Comparison of ENCODE assay signal across 10 cellular contexts in genomic region chr17:74429604-74430384, GRCh38. TPM values are rescaled to one million over a fixed set of nuclear protein-coding genes. Genes with fewer than 3 reads are reported as not detected.
A peak's percentile ranks its signal among the peaks of the same experiment; 100 is the strongest.
DNase-seq lines count a peak whose midpoint lies in the region; ATAC-seq, FAIRE-seq and TF ChIP-seq lines count a peak whose summit lies in the region.
"Had no signal": no experiment of that assay in that cellular context is flagged by ENCODE, and none has a peak within 500 bp of the region (broad histone marks: within the 10 kb centered on the region; RNA-seq: fewer than 3 reads in every experiment).

No MANE protein-coding gene starts in this region.

- CTCF ChIA-PET in activated CD8-positive, alpha-beta T cell treated with anti-CD3 and anti-CD28 coated beads for 36 hours (lab: Charles Lee) = interaction anchor here (1.3 to 1.5 kb wide), 2 partner anchors 51 to 61 kb away, joined by 3 to 4 read pairs; no protein-coding TSS in a partner anchor
- CTCF ChIA-PET in activated CD8-positive, alpha-beta T cell treated with anti-CD3 and anti-CD28 coated beads, Interleukin-2, amount 10 ng/mL, durations not matched to agents 7 days and 5 days (lab: Charles Lee) = interaction anchor here (0.9 kb wide), 1 partner anchor 103 kb away, joined by 3 read pairs; no protein-coding TSS in a partner anchor
- CTCF ChIA-PET in GM10248 (lab: Yijun Ruan, JAX) = interaction anchor here (0.9 to 2.6 kb wide), 5 partner anchors 12 to 50 kb away, joined by 3 to 13 read pairs (median 3); no protein-coding TSS in a partner anchor

- H3K36me3 ChIP-seq in vagina = no peaks in the 10 kb centered on the region

- TF ChIP-seq POLR2A in vagina (IDR thresholded peaks at IDR 0.05) = no peak
- no peak for TF ChIP-seq POLR2A in GM12892 (IDR thresholded peaks at IDR 0.05; ENCODE audit: low read depth, low read length)

- no peaks in the 10 kb centered on the region for H3K27me3 ChIP-seq in vagina

- H3K9me3 Mint-ChIP-seq in activated CD8-positive, alpha-beta T cell treated with anti-CD3 and anti-CD28 coated beads for 36 hours = no peaks in the 10 kb centered on the region
- H3K9me3 Mint-ChIP-seq in activated CD8-positive, alpha-beta T cell treated with anti-CD3 and anti-CD28 coated beads, Interleukin-2, amount 10 ng/mL, durations not matched to agents 7 days and 5 days (ENCODE audit: insufficient read depth) = no peaks in the 10 kb centered on the region
- peaks cover 0 to 5% (median 0%) of the 10 kb centered on the region in 5 experiments for H3K9me3 Mint-ChIP-seq in brain

- peaks cover 35% of the 10 kb centered on the region for H3K27me3 Mint-ChIP-seq in activated CD8-positive, alpha-beta T cell treated with anti-CD3 and anti-CD28 coated beads for 36 hours
- H3K27me3 Mint-ChIP-seq in activated CD8-positive, alpha-beta T cell treated with anti-CD3 and anti-CD28 coated beads, Interleukin-2, amount 10 ng/mL, durations not matched to agents 7 days and 5 days (ENCODE audit: low read depth) = peaks cover 46% of the 10 kb centered on the region
- peaks cover 76% of the 10 kb centered on the region for H3K27me3 Mint-ChIP-seq in brain

- peak overlapping the region; percentile 61 to 74 for H3K4me3 ChIP-seq in vagina

- ATAC-seq in activated CD8-positive, alpha-beta T cell treated with anti-CD3 and anti-CD28 coated beads for 36 hours = no peak
- ATAC-seq in activated CD8-positive, alpha-beta T cell treated with anti-CD3 and anti-CD28 coated beads, Interleukin-2, amount 10 ng/mL, durations not matched to agents 7 days and 5 days = no peak

- POLR2A ChIA-PET in activated CD8-positive, alpha-beta T cell treated with anti-CD3 and anti-CD28 coated beads for 36 hours (lab: Charles Lee) = no interaction called here
- POLR2A ChIA-PET in activated CD8-positive, alpha-beta T cell treated with anti-CD3 and anti-CD28 coated beads, Interleukin-2, amount 10 ng/mL, durations not matched to agents 7 days and 5 days (lab: Charles Lee) = no interaction called here
- POLR2A ChIA-PET in GM10248 (lab: Yijun Ruan, JAX) = no interaction called here

- peak overlapping the region; percentile 91 for H3K27ac ChIP-seq in vagina

- H3K27ac Mint-ChIP-seq in activated CD8-positive, alpha-beta T cell treated with anti-CD3 and anti-CD28 coated beads for 36 hours = no peak overlapping the region
- H3K27ac Mint-ChIP-seq in activated CD8-positive, alpha-beta T cell treated with anti-CD3 and anti-CD28 coated beads, Interleukin-2, amount 10 ng/mL, durations not matched to agents 7 days and 5 days = no peak overlapping the region
- peak overlapping the region; percentile 46 to 95 (median 91) for H3K27ac Mint-ChIP-seq in brain

- peaks cover 46% of the 10 kb centered on the region for H3K4me1 ChIP-seq in vagina

- no peak for FAIRE-seq in GM12892 (lab: Jason Lieb, UNC)

- no peak for TF ChIP-seq CTCF in activated CD8-positive, alpha-beta T cell treated with anti-CD3 and anti-CD28 coated beads for 36 hours (IDR thresholded peaks at IDR 0.05)
- no peak for TF ChIP-seq CTCF in brain (conservative IDR thresholded peaks at IDR 0.05)
- TF ChIP-seq CTCF in vagina (IDR thresholded peaks at IDR 0.05) = no peak
- TF ChIP-seq CTCF in GM10248 (IDR thresholded peaks at IDR 0.05; ENCODE audit: control extremely low read depth, extremely low read depth, low read depth, missing control alignments) = no peak

- no peak overlapping the region for H3K4me3 Mint-ChIP-seq in activated CD8-positive, alpha-beta T cell treated with anti-CD3 and anti-CD28 coated beads for 36 hours
- no peak overlapping the region for H3K4me3 Mint-ChIP-seq in activated CD8-positive, alpha-beta T cell treated with anti-CD3 and anti-CD28 coated beads, Interleukin-2, amount 10 ng/mL, durations not matched to agents 7 days and 5 days
- H3K4me3 Mint-ChIP-seq in brain = peak overlapping the region; percentile 62 to 95 (median 90)

- intact Hi-C loops in activated CD8-positive, alpha-beta T cell treated with anti-CD3 and anti-CD28 coated beads for 36 hours (cut with micrococcal nuclease) = no loop called here
- intact Hi-C loops in vagina (cut with DNase I) = no loop called here

- no peaks in the 10 kb centered on the region for H3K36me3 Mint-ChIP-seq in activated CD8-positive, alpha-beta T cell treated with anti-CD3 and anti-CD28 coated beads for 36 hours (ENCODE audit: low read depth)
- H3K36me3 Mint-ChIP-seq in activated CD8-positive, alpha-beta T cell treated with anti-CD3 and anti-CD28 coated beads, Interleukin-2, amount 10 ng/mL, durations not matched to agents 7 days and 5 days (ENCODE audit: low read depth) = no peaks in the 10 kb centered on the region
- no peaks in the 10 kb centered on the region for H3K36me3 Mint-ChIP-seq in brain

- peak; percentile 28 for DNase-seq in activated CD8-positive, alpha-beta T cell treated with anti-CD3 and anti-CD28 coated beads for 36 hours
- DNase-seq in activated CD8-positive, alpha-beta T cell treated with anti-CD3 and anti-CD28 coated beads, Interleukin-2, amount 10 ng/mL, durations not matched to agents 7 days and 5 days = no peak
- peak; percentile 24 for DNase-seq in medulla oblongata (ENCODE audit: extremely low spot score)
- no peak for DNase-seq in vagina (ENCODE audit: extremely low spot score in 2 of 2)
- no peak for DNase-seq in GM10248 (ENCODE audit: extremely low spot score)
- no peak for DNase-seq in GM12892 (ENCODE audit: insufficient read length)
- DNase-seq in activated CD8-positive, alpha-beta memory T cell treated with anti-CD3 and anti-CD28 coated beads for 24 hours = no peak

- no peaks in the 10 kb centered on the region for H3K9me3 ChIP-seq in vagina

- H3K4me1 Mint-ChIP-seq in activated CD8-positive, alpha-beta T cell treated with anti-CD3 and anti-CD28 coated beads for 36 hours (ENCODE audit: low read depth) = peaks cover 13% of the 10 kb centered on the region
- peaks cover 8% of the 10 kb centered on the region for H3K4me1 Mint-ChIP-seq in activated CD8-positive, alpha-beta T cell treated with anti-CD3 and anti-CD28 coated beads, Interleukin-2, amount 10 ng/mL, durations not matched to agents 7 days and 5 days (ENCODE audit: low read depth)
- H3K4me1 Mint-ChIP-seq in brain = peaks cover 52% of the 10 kb centered on the region

RNA-seq across cellular contexts. Expression of gene GPRC5C, which starts 2.1 kb away (rescaled TPM):
- total RNA-seq in activated CD8-positive, alpha-beta T cell treated with anti-CD3 and anti-CD28 coated beads for 36 hours = 1 to 10 TPM; 1.2 to 2.0 TPM
- total RNA-seq in activated CD8-positive, alpha-beta T cell treated with anti-CD3 and anti-CD28 coated beads, Interleukin-2, amount 10 ng/mL, durations not matched to agents 7 days and 5 days = under 1 TPM in 1 of 2 experiments, not detected in 1; 0.32 TPM
- polyA plus RNA-seq in brain (ENCODE audit: insufficient read depth, low read depth, low replicate concordance) = 63.8 TPM
- total RNA-seq in vagina = 27.5 TPM
- polyA plus RNA-seq in GM12892 (2012; ENCODE audit: missing spikeins) = 0.53 TPM

RNA-seq across cellular contexts. Expression of gene CD300A, which starts 36.6 kb away (rescaled TPM):
- total RNA-seq in activated CD8-positive, alpha-beta T cell treated with anti-CD3 and anti-CD28 coated beads for 36 hours = 1 to 10 TPM; 2.2 to 2.4 TPM
- 1 to 10 TPM; 2.1 to 2.8 TPM for total RNA-seq in activated CD8-positive, alpha-beta T cell treated with anti-CD3 and anti-CD28 coated beads, Interleukin-2, amount 10 ng/mL, durations not matched to agents 7 days and 5 days
- polyA plus RNA-seq in brain (ENCODE audit: insufficient read depth, low read depth, low replicate concordance) = 3.5 TPM
- 4.2 TPM for total RNA-seq in vagina
- 70.3 TPM for polyA plus RNA-seq in GM12892 (2012; ENCODE audit: missing spikeins)
- total RNA-seq: lung microvascular endothelial cell, SK-MEL-5 had no signal

Comparison
In these comparisons a context has a peak if more than half of its experiments do, and no peak if none do; other contexts are left out.
1. DNase-seq: peak in activated CD8-positive, alpha-beta T cell treated with anti-CD3 and anti-CD28 coated beads for 36 hours (single experiment) and medulla oblongata (single experiment); none in activated CD8-positive, alpha-beta T cell treated with anti-CD3 and anti-CD28 coated beads, Interleukin-2, amount 10 ng/mL, durations not matched to agents 7 days and 5 days (single experiment), vagina (0 of 2), GM10248 (single experiment), GM12892 (single experiment) and activated CD8-positive, alpha-beta memory T cell treated with anti-CD3 and anti-CD28 coated beads for 24 hours (single experiment).
2. H3K27ac Mint-ChIP-seq: peak in brain (5 of 5); none in activated CD8-positive, alpha-beta T cell treated with anti-CD3 and anti-CD28 coated beads for 36 hours (single experiment) and activated CD8-positive, alpha-beta T cell treated with anti-CD3 and anti-CD28 coated beads, Interleukin-2, amount 10 ng/mL, durations not matched to agents 7 days and 5 days (single experiment).
3. H3K4me3 Mint-ChIP-seq: peak in brain (5 of 5); none in activated CD8-positive, alpha-beta T cell treated with anti-CD3 and anti-CD28 coated beads for 36 hours (single experiment) and activated CD8-positive, alpha-beta T cell treated with anti-CD3 and anti-CD28 coated beads, Interleukin-2, amount 10 ng/mL, durations not matched to agents 7 days and 5 days (single experiment).